ENCODE assay signal across 1 cellular context in genomic region chr6:19839788-19840187, GRCh38.
TF ChIP-seq lines count a peak whose summit lies in the region.

No MANE protein-coding gene starts in this region.

TF ChIP-seq in WTC11, 78 proteins besides CTCF, POLR2A, EP300 and RAD21 (continued from another document):
- TF ChIP-seq PRDM15 (CRISPR knock-in tag; IDR thresholded peaks at IDR 0.05): no peak
- no peak for TF ChIP-seq ZBTB21 (CRISPR knock-in tag; IDR thresholded peaks at IDR 0.05; ENCODE audit: borderline replicate concordance)
- no peak for TF ChIP-seq KAT7 (CRISPR knock-in tag; IDR thresholded peaks at IDR 0.05; ENCODE audit: borderline replicate concordance)
- TF ChIP-seq ZNF219 (CRISPR knock-in tag; IDR thresholded peaks at IDR 0.05; ENCODE audit: borderline replicate concordance): no peak
TF ChIP-seq in WTC11: peak in this region for 0.
